1 cellular context compared by ENCODE assay signal in genomic region chr5:134097221-134097620, GRCh38.
TF ChIP-seq lines count a peak whose summit lies in the region.

No MANE protein-coding gene starts in this region.

TF ChIP-seq in K562, 482 proteins besides CTCF, POLR2A, EP300 and RAD21:
- TF ChIP-seq ZFP36 (IDR thresholded peaks at IDR 0.05; ENCODE audit: low read depth, low read length, partially characterized antibody), result peak; percentile 35
- peak; percentile 75 for TF ChIP-seq ESRRA (IDR thresholded peaks at IDR 0.05; ENCODE audit: borderline replicate concordance, low read depth)
- TF ChIP-seq PRPF4 (IDR thresholded peaks at IDR 0.05; ENCODE audit: insufficient read depth, low read depth, low read length, poor library complexity, severe bottlenecking), result no peak
